8 cellular contexts compared by ENCODE assay signal in the genomic region with DNA sequence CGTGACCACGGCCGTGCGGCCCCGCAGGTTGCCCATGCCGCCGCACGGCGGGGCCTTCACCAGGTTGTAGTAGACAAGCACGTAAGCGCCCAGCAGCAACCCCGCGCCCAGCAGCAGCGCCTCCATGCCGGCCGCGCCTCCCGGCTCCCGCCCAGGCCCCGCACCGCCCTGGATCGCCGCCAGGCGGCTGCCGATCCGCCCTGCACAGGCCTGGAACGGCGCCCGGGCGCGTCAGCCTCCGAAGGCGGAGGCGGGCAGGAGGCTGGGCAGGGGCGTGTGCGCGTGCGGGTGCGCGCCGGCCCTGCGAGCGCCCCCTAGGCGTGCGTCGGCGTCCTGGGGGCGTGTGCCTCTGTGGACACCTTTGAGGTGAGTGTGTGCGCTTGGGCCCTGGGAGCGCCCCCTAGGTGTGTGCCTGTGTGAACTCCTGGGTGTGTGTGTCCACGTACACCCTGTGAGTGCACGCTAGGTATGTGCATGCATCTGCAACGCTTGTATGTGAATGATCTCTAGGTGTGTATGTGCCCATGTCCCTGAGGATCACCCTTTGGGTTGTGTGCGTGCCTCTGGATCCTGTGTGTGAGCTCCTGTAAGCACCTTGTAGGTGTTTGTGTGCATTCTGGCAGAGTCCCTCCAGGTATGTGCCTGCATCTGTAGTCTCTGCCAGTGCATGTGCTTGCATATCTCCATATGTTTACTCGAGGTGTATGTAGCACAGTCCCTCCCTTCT. TPM values are rescaled to one million over a fixed set of nuclear protein-coding genes. Genes with fewer than 3 reads are reported as not detected.
DNase-seq lines count a peak whose midpoint lies in the region; ATAC-seq and TF ChIP-seq lines count a peak whose summit lies in the region.

A gene with protein sequence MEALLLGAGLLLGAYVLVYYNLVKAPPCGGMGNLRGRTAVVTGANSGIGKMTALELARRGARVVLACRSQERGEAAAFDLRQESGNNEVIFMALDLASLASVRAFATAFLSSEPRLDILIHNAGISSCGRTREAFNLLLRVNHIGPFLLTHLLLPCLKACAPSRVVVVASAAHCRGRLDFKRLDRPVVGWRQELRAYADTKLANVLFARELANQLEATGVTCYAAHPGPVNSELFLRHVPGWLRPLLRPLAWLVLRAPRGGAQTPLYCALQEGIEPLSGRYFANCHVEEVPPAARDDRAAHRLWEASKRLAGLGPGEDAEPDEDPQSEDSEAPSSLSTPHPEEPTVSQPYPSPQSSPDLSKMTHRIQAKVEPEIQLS (minus strand): TSS at position 261 of the 727 bp plus-strand sequence. CDS start 135 bp downstream, at position 126.

- DNase-seq in GM23338 (ENCODE audit: low spot score) (peak; percentile 96), LHCN-M2 (ENCODE audit: low read depth) (peak; percentile 77), RPMI7951 (ENCODE audit: low read depth) (peak; percentile 81), fibroblast of lung (ENCODE audit: low read depth in 2 of 2) (peak; percentile 77 to 85)
- peak; percentile 90 to 99 (median 96) for DNase-seq in naive thymus-derived CD8-positive, alpha-beta T cell
- DNase-seq in stimulated activated naive CD4-positive, alpha-beta T cell treated with Interleukin-2 at 50 U/mL for 16 hours (lab: John Stamatoyannopoulos, UW) = peak; percentile 89

- peaks cover 23% of the 10 kb centered on the region for H3K4me1 ChIP-seq in DOHH2 (ENCODE audit: control insufficient read depth, low read length)
- H3K4me1 ChIP-seq in GM23338 (ENCODE audit: insufficient read depth) = peaks cover 20% of the 10 kb centered on the region
- peaks cover 8% of the 10 kb centered on the region for H3K4me1 ChIP-seq in fibroblast of lung (ENCODE audit: control insufficient read depth, extremely low read depth, insufficient read depth, low read length)

- peaks cover 47% of the 10 kb centered on the region for H3K36me3 Mint-ChIP-seq in GM23338 (ENCODE audit: low read depth)
- peaks cover 75% of the 10 kb centered on the region for H3K36me3 Mint-ChIP-seq in activated T-helper 17 cell treated with anti-CD3 and anti-CD28 coated beads, Interleukin-2, amount 50 U/mL, for 72 hours (ENCODE audit: low read depth)
- peaks cover 0 to 30% (median 0%) of the 10 kb centered on the region in 3 donors for H3K36me3 Mint-ChIP-seq in naive thymus-derived CD8-positive, alpha-beta T cell

- peak within 1 kb of the TSS; percentile 78 for H3K4me3 ChIP-seq in DOHH2 (ENCODE audit: low read length)
- H3K4me3 ChIP-seq in GM23338 = peak within 1 kb of the TSS; percentile 92
- H3K4me3 ChIP-seq in fibroblast of lung (replicated peaks in 1 of 4; ENCODE audit: control extremely low read depth in 1 of 4, insufficient read depth in 1 of 4, low read depth in 3 of 4, low read length in 4 of 4) = peak within 1 kb of the TSS; percentile 50 to 69 (median 59)

- peaks cover 24% of the 10 kb centered on the region for H3F3A ChIP-seq in DOHH2 (ENCODE audit: control insufficient read depth, insufficient read depth)
- H3F3A ChIP-seq in GM23338 (replicated peaks; ENCODE audit: low read depth) = peaks cover 48% of the 10 kb centered on the region

- H3K79me2 ChIP-seq in DOHH2 (ENCODE audit: control insufficient read depth, low read length) (peaks cover 19% of the 10 kb centered on the region), GM23338 (replicated peaks; ENCODE audit: insufficient read depth) (peaks cover 19% of the 10 kb centered on the region; the same call in 1 of the 2 replicates), fibroblast of lung (ENCODE audit: control insufficient read depth, insufficient read depth, low read length) (no peaks in the 10 kb centered on the region)

- H3K4me1 Mint-ChIP-seq in GM23338 = peaks cover 47% of the 10 kb centered on the region
- peaks cover 28% of the 10 kb centered on the region for H3K4me1 Mint-ChIP-seq in activated T-helper 17 cell treated with anti-CD3 and anti-CD28 coated beads, Interleukin-2, amount 50 U/mL, for 72 hours
- peaks cover 23 to 41% (median 39%) of the 10 kb centered on the region in 4 donors for H3K4me1 Mint-ChIP-seq in naive thymus-derived CD8-positive, alpha-beta T cell

- H3K36me3 ChIP-seq in DOHH2 (ENCODE audit: control insufficient read depth, low read length) (peaks cover 45% of the 10 kb centered on the region), GM23338 (ENCODE audit: insufficient read depth) (peaks cover 13% of the 10 kb centered on the region), fibroblast of lung (ENCODE audit: control insufficient read depth, insufficient read depth, low read length) (peaks cover 11% of the 10 kb centered on the region)

- H2AFZ ChIP-seq in GM23338 (peak within 1 kb of the TSS; percentile 95), fibroblast of lung (ENCODE audit: low read length) (peak within 1 kb of the TSS; percentile 58)

- peak within 1 kb of the TSS; percentile 55 for H3K9ac ChIP-seq in fibroblast of lung (ENCODE audit: insufficient read depth, low read length)

- H3K4me3 Mint-ChIP-seq in GM23338 = peak within 1 kb of the TSS; percentile 82
- peak within 1 kb of the TSS; percentile 99 for H3K4me3 Mint-ChIP-seq in activated T-helper 17 cell treated with anti-CD3 and anti-CD28 coated beads, Interleukin-2, amount 50 U/mL, for 72 hours
- H3K4me3 Mint-ChIP-seq in naive thymus-derived CD8-positive, alpha-beta T cell = peak within 1 kb of the TSS; percentile 82 to 95 (median 90)

- POLR2A ChIA-PET in naive thymus-derived CD8-positive, alpha-beta T cell (lab: Charles Lee) = interaction anchor here (0.9 to 3.1 kb wide), 13 partner anchors 10 to 546 kb away, joined by 3 to 27 read pairs (median 6); a partner anchor contains a TSS

- H3K27ac ChIP-seq in DOHH2 (ENCODE audit: low read depth, low read length) (peak within 1 kb of the TSS; percentile 59), GM23338 (ENCODE audit: low read depth) (no peak within 1 kb of the TSS), fibroblast of lung (ENCODE audit: insufficient read depth, low read length) (peak within 1 kb of the TSS; percentile 30)

- TF ChIP-seq CTCF in DOHH2 (IDR thresholded peaks at IDR 0.05; ENCODE audit: low read depth, low read length, poor library complexity, severe bottlenecking) = peak; percentile 99
- peak; percentile 81 to 91 for TF ChIP-seq CTCF in GM23338 (conservative IDR thresholded peaks at IDR 0.05; ENCODE audit: low read depth in 2 of 2)
- peak; percentile 49 to 58 for TF ChIP-seq CTCF in fibroblast of lung (conservative IDR thresholded peaks at IDR 0.05 in 1 of 2, IDR thresholded peaks at IDR 0.05 in 1 of 2; ENCODE audit: low read depth in 1 of 2, low read length in 2 of 2)

- peak within 1 kb of the TSS; percentile 23; the same call in 1 of the 2 replicates for H3K27ac Mint-ChIP-seq in GM23338
- peak within 1 kb of the TSS; percentile 97 for H3K27ac Mint-ChIP-seq in activated T-helper 17 cell treated with anti-CD3 and anti-CD28 coated beads, Interleukin-2, amount 50 U/mL, for 72 hours
- peak within 1 kb of the TSS; percentile 83 to 97 (median 90) for H3K27ac Mint-ChIP-seq in naive thymus-derived CD8-positive, alpha-beta T cell

- peaks cover 27% of the 10 kb centered on the region for H3K27me3 Mint-ChIP-seq in GM23338 (ENCODE audit: insufficient read depth, low read depth, poor library complexity)
- H3K27me3 Mint-ChIP-seq in activated T-helper 17 cell treated with anti-CD3 and anti-CD28 coated beads, Interleukin-2, amount 50 U/mL, for 72 hours = no peaks in the 10 kb centered on the region
- no peaks in the 10 kb centered on the region for H3K27me3 Mint-ChIP-seq in naive thymus-derived CD8-positive, alpha-beta T cell

- H3K9me3 ChIP-seq in DOHH2 (ENCODE audit: control insufficient read depth, insufficient read depth, low read length) (no peaks in the 10 kb centered on the region), fibroblast of lung (ENCODE audit: control insufficient read depth, insufficient read depth, low read depth, low read length) (no peaks in the 10 kb centered on the region)

- no peaks in the 10 kb centered on the region; the same call in 1 of the 3 replicates for H3K9me3 Mint-ChIP-seq in GM23338
- H3K9me3 Mint-ChIP-seq in activated T-helper 17 cell treated with anti-CD3 and anti-CD28 coated beads, Interleukin-2, amount 50 U/mL, for 72 hours = no peaks in the 10 kb centered on the region
- H3K9me3 Mint-ChIP-seq in naive thymus-derived CD8-positive, alpha-beta T cell = no peaks in the 10 kb centered on the region

- H3K9me2 ChIP-seq in DOHH2 (replicated peaks; ENCODE audit: control insufficient read depth, low read length) (no peaks in the 10 kb centered on the region), GM23338 (ENCODE audit: insufficient read depth) (no peaks in the 10 kb centered on the region)

- H3K4me2 ChIP-seq in DOHH2 (ENCODE audit: low read length) = peak within 1 kb of the TSS; percentile 69
- H3K4me2 ChIP-seq in GM23338 = peak within 1 kb of the TSS; percentile 92
- H3K4me2 ChIP-seq in fibroblast of lung (ENCODE audit: extremely low read depth, insufficient read depth, low read length) = peak within 1 kb of the TSS; percentile 64

- H4K20me1 ChIP-seq in DOHH2 (ENCODE audit: control insufficient read depth, insufficient read depth, low read depth, low read length) (no peaks in the 10 kb centered on the region), GM23338 (replicated peaks; ENCODE audit: insufficient read depth) (peaks cover 6% of the 10 kb centered on the region), fibroblast of lung (ENCODE audit: control insufficient read depth, extremely low read depth, insufficient read depth, low read length) (no peaks in the 10 kb centered on the region)

- H3K27me3 ChIP-seq in DOHH2 (ENCODE audit: control insufficient read depth, low read length) = no peaks in the 10 kb centered on the region
- no peaks in the 10 kb centered on the region for H3K27me3 ChIP-seq in GM23338 (ENCODE audit: insufficient read depth)
- H3K27me3 ChIP-seq in fibroblast of lung (ENCODE audit: control insufficient read depth, insufficient read depth, low read length) = no peaks in the 10 kb centered on the region

- ATAC-seq in GM23338 = peak; percentile 93
- ATAC-seq in activated T-helper 17 cell treated with anti-CD3 and anti-CD28 coated beads, Interleukin-2, amount 50 U/mL, for 72 hours (replicated peaks) = peak; percentile 91
- ATAC-seq in naive thymus-derived CD8-positive, alpha-beta T cell = peak; percentile 89 to 90

TF ChIP-seq in GM23338, 12 proteins besides CTCF, POLR2A, EP300 and RAD21 (continues in another document):
- TF ChIP-seq EZH2 (IDR thresholded peaks at IDR 0.05; ENCODE audit: low read depth, unreplicated experiment) = no peak

RNA-seq across cellular contexts. Expression of the gene that starts here (rescaled TPM):
- 31.3 and 34.2 TPM in 2 replicates for total RNA-seq in GM23338 (2014; rRNA removed; shearing (Covaris generic))
- polyA plus RNA-seq in GM23338 (2016; fragmentation: Nextera tagmentation; extraction: Ambion mirVana) (5.4 and 7.0 TPM in 2 replicates), fibroblast of lung (2.6 and 4.6 TPM in 2 replicates)
- total RNA-seq in LHCN-M2 (2014; rRNA removed) (4.6 and 5.2 TPM in 2 replicates), fibroblast of lung (6.9 and 7.8 TPM in 2 replicates)
- polyA plus RNA-seq in LHCN-M2 (2012) = 2.5 TPM
- 5.4 and 6.0 TPM in 2 replicates for total RNA-seq in RPMI7951 (2014; rRNA removed; shearing (Covaris generic))
- 10 to 100 TPM; 24.9 to 82.1 TPM for total RNA-seq in activated T-helper 17 cell treated with anti-CD3 and anti-CD28 coated beads, Interleukin-2, amount 50 U/mL, for 72 hours
- polyA plus RNA-seq in fibroblast of lung (2012) = 1.1 and 2.9 TPM in 2 replicates
- polyA minus RNA-seq in fibroblast of lung (ENCODE audit: low replicate concordance) = 1.6 and 2.1 TPM in 2 replicates
- 10 to 100 TPM; 46.1 to 47.3 TPM for total RNA-seq in naive thymus-derived CD8-positive, alpha-beta T cell
- polyA plus RNA-seq in naive thymus-derived CD8-positive, alpha-beta T cell = 10 to 100 TPM; 17.1 to 22.8 (median 19.4) TPM

Comparison
In these comparisons a context has a peak if more than half of its experiments do, and no peak if none do; other contexts are left out.
1. H3K27ac Mint-ChIP-seq: peak in every context shown above with its lines; median percentile 97 in activated T-helper 17 cell treated with anti-CD3 and anti-CD28 coated beads, Interleukin-2, amount 50 U/mL, for 72 hours; 90 in naive thymus-derived CD8-positive, alpha-beta T cell; 23 in GM23338.